In the genomic region with DNA sequence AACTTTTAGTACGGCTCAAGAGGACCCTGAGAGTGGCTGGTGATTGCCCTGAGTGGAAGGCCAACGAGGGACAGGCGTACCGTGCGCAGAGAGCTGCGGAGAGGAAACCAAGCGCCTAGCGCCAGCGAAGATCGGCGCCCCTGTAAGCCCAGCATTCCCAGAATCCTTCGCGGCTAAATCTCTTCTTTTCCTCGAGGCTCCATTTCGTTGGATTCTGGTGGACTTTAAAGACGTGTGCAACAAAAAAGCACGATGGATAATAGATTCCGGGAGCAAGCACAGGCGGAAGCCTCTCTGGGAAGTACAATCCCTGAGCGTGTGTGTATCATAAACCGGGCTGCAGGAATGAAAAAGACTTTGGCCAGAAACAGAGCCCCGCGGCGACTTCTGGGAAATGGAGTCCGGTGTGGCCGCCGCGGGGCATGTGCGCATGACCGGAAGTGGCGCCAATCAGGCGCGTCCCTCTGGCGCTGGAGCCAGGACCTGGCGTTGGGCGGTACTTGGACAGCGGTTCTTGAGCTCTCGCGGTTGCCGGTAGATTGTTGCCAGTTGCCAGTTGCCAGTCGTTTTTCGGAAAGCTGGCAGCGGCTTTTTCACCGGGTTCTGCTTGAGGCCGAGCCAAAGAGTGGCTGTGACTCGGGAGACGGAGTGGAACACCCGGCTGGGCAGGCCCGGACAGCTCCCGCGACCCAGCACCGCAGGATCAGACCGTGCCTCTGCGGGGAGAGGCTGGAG, we compare ENCODE assay signal across 8 cellular contexts. TPM values are rescaled to one million over a fixed set of nuclear protein-coding genes. Genes with fewer than 3 reads are reported as not detected.
A peak's percentile ranks its signal among the peaks of the same experiment; 100 is the strongest.
DNase-seq lines count a peak whose midpoint lies in the region; ATAC-seq and TF ChIP-seq lines count a peak whose summit lies in the region.

A gene (plus strand): TSS at position 449 of the 735 bp plus-strand sequence. CDS start 406 bp downstream, outside the sequence.

- H3K4me3 ChIP-seq in right cardiac atrium (ENCODE audit: low read length), result peak within 1 kb of the TSS; percentile 76
- peak within 1 kb of the TSS; percentile 86 for H3K4me3 ChIP-seq in psoas muscle
- peak within 1 kb of the TSS; percentile 81 for H3K4me3 ChIP-seq in urinary bladder (ENCODE audit: low read depth, low read length)

- under 1% methylated on average over 54 of the region's 54 CpGs for WGBS in right cardiac atrium
- WGBS in psoas muscle, 3 donors, result 0% methylated on average over 54 of the region's 54 CpGs
- under 1% methylated on average over 54 of the region's 54 CpGs for WGBS in urinary bladder

- no peaks in the 10 kb centered on the region for H3K4me1 ChIP-seq in right cardiac atrium (ENCODE audit: control insufficient read depth, insufficient read depth, low read length)
- peaks cover 43% of the 10 kb centered on the region for H3K4me1 ChIP-seq in psoas muscle
- H3K4me1 ChIP-seq in urinary bladder (ENCODE audit: insufficient read depth), result no peaks in the 10 kb centered on the region

- ATAC-seq in GM18511 (IDR thresholded peaks at IDR 0.05; ENCODE audit: unreplicated experiment) (peak; percentile 86), HG02981 (IDR thresholded peaks at IDR 0.05; ENCODE audit: unreplicated experiment) (peak; percentile 81), right cardiac atrium (peak; percentile 98), psoas muscle (peak; percentile 95 to 99 (median 96))

- DNase-seq in NCI-H2029 (lab: John Stamatoyannopoulos, UW) (peak; percentile 85), anterior cingulate cortex (lab: John Stamatoyannopoulos, UW) (peak; percentile 26 to 94 (median 89)), right cardiac atrium (peak; percentile 94 to 98 (median 98)), psoas muscle (peak; percentile 94 to 97)

- H3K9me3 ChIP-seq in right cardiac atrium (ENCODE audit: control insufficient read depth, low read length) (no peaks in the 10 kb centered on the region), psoas muscle (no peaks in the 10 kb centered on the region)

- H3K27ac ChIP-seq in right cardiac atrium (ENCODE audit: low read length) (peak within 1 kb of the TSS; percentile 96), psoas muscle (peak within 1 kb of the TSS; percentile 93), urinary bladder (ENCODE audit: low read depth) (peak within 1 kb of the TSS; percentile 77)

- intact Hi-C loops in T-helper 2 cell treated with Interferon-gamma antibody and Interleukin-4, amounts not matched to agents 100 ng/mL and 5 ng/mL, for 36 hours (cut with micrococcal nuclease), result loop anchor here (1.0 to 10.0 kb wide), 6 partner anchors 27 to 619 kb away; a partner anchor contains a TSS
- intact Hi-C loops in right cardiac atrium (cut with DNase I) (no loop called here), psoas muscle (cut with DNase I) (loop anchor here in 1 of 2 donors (2.0 kb wide), 2 partner anchors 27 kb away; a partner anchor contains a TSS)

- H3K36me3 ChIP-seq in psoas muscle (ENCODE audit: insufficient read depth in 1 of 2, low read depth in 1 of 2) (peaks cover 6 to 10% of the 10 kb centered on the region in 2 donors), urinary bladder (ENCODE audit: insufficient read depth) (no peaks in the 10 kb centered on the region)

- H3K27me3 ChIP-seq in right cardiac atrium (ENCODE audit: control insufficient read depth, insufficient read depth) (no peaks in the 10 kb centered on the region), psoas muscle (ENCODE audit: insufficient read depth in 3 of 3, low read length in 2 of 3) (no peaks in the 10 kb centered on the region)

- no peak for TF ChIP-seq CTCF in psoas muscle (IDR thresholded peaks at IDR 0.05)

RNA-seq across cellular contexts. Expression of the gene that starts here (rescaled TPM):
- total RNA-seq in T-helper 2 cell treated with Interferon-gamma antibody and Interleukin-4, amounts not matched to agents 100 ng/mL and 5 ng/mL, for 36 hours, result 13.3 TPM in 2 replicates
- total RNA-seq in right cardiac atrium, result 1 to 10 TPM; 6.3 to 7.9 (median 7.6) TPM
- 3.2 TPM for polyA plus RNA-seq in right cardiac atrium
- 10 to 100 TPM in 2 of 4 donors, 1 to 10 TPM in 2; 4.4 to 10.7 (median 9.1) TPM for total RNA-seq in psoas muscle
- polyA plus RNA-seq in psoas muscle, result 1 to 10 TPM; 2.7 to 6.0 (median 2.8) TPM
- total RNA-seq in urinary bladder, result 10.7 TPM
- polyA plus RNA-seq in urinary bladder, result 6.7 TPM

Comparison
In these comparisons a context has a peak if more than half of its experiments do, and no peak if none do; other contexts are left out.
1. Peak in every context shown above with its lines: DNase-seq, ATAC-seq, H3K4me3 ChIP-seq and H3K27ac ChIP-seq.